In the genomic region with DNA sequence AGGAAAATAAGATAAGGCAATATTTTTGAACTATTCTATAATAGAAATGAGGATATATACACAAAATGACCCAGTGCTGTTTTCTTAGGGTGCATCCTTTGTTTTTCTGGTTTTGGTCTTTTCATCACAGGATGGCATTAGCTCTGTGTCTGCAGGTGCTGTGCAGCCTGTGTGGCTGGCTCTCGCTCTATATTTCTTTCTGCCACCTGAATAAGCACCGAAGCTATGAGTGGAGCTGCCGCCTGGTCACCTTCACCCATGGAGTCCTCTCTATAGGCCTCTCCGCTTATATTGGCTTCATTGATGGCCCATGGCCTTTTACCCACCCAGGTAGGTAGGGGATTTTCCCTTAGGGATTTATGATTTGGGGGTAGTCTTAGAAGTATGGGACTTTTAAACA, we compare ENCODE assay signal across 19 cellular contexts. TPM values are rescaled to one million over a fixed set of nuclear protein-coding genes. Genes with fewer than 3 reads are reported as not detected.
DNase-seq lines count a peak whose midpoint lies in the region; ATAC-seq and TF ChIP-seq lines count a peak whose summit lies in the region.
"Had no signal": no experiment of that assay in that cellular context is flagged by ENCODE, and none has a peak within 500 bp of the region (broad histone marks: within the 10 kb centered on the region; RNA-seq: fewer than 3 reads in every experiment).

No MANE protein-coding gene starts in this region.

- H3K27ac Mint-ChIP-seq in endodermal cell = no peak overlapping the region
- H3K27ac Mint-ChIP-seq: IgD-negative memory B cell; stimulated activated naive CD8-positive, alpha-beta T cell treated with anti-CD3 and anti-CD28 coated beads, Interleukin-15, amount 100 ng/mL, for 72 hours had no signal

- 94 to 100% methylated on average over 1 to 4 of the region's 4 CpGs for WGBS in endodermal cell (ENCODE audit: insufficient coverage in 1 of 2, insufficient read length in 1 of 2), 2 experiments

- H3K27me3 Mint-ChIP-seq in endodermal cell (ENCODE audit: insufficient read depth) = peaks cover 5% of the 10 kb centered on the region

- H3K4me1 Mint-ChIP-seq in endodermal cell = peaks cover 9% of the 10 kb centered on the region

- H3K4me2 ChIP-seq in OCI-LY3 (ENCODE audit: low read length) = peak overlapping the region; percentile 29; the same call in 1 of the 2 replicates

- no peaks in the 10 kb centered on the region for H3K79me2 ChIP-seq in OCI-LY3 (ENCODE audit: low read length)

- no peak for ATAC-seq in HG03135 (IDR thresholded peaks at IDR 0.05; ENCODE audit: unreplicated experiment)
- ATAC-seq: activated CD4-positive, CD25-positive, alpha-beta regulatory T cell treated with anti-CD3 and anti-CD28 coated beads, Interleukin-2, amount 50 U/mL, for 24 hours; sciatic nerve; stimulated activated naive CD8-positive, alpha-beta T cell treated with anti-CD3 and anti-CD28 coated beads, Interleukin-15, amount 100 ng/mL, for 72 hours had no signal

- H3K27ac ChIP-seq in OCI-LY3 (ENCODE audit: low read length) = no peak overlapping the region
- H3K27ac ChIP-seq in endodermal cell (ENCODE audit: low read depth, low read length) = no peak overlapping the region

- H3K4me3 Mint-ChIP-seq in endodermal cell = no peak overlapping the region
- H3K4me3 Mint-ChIP-seq: stimulated activated naive CD8-positive, alpha-beta T cell treated with anti-CD3 and anti-CD28 coated beads, Interleukin-15, amount 100 ng/mL, for 72 hours had no signal

- H3K9me3 ChIP-seq in OCI-LY3 (ENCODE audit: insufficient read depth, low read length) (no peaks in the 10 kb centered on the region), endodermal cell (ENCODE audit: control insufficient read depth, low read length) (no peaks in the 10 kb centered on the region)
- H3K9me3 ChIP-seq: BE2C, uterus had no signal

- peaks cover 25% of the 10 kb centered on the region for H3K27me3 ChIP-seq in OCI-LY3 (ENCODE audit: low read depth, low read length)
- no peaks in the 10 kb centered on the region for H3K27me3 ChIP-seq in endodermal cell (ENCODE audit: control insufficient read depth, insufficient read depth, low read length, poor library complexity, severe bottlenecking)
- H3K27me3 ChIP-seq: BE2C, uterus had no signal

- H3K4me1 ChIP-seq in OCI-LY3 (ENCODE audit: low read length) = peaks cover 10% of the 10 kb centered on the region
- peaks cover 9% of the 10 kb centered on the region for H3K4me1 ChIP-seq in endodermal cell (ENCODE audit: control insufficient read depth, insufficient read depth, low read length)

- no peaks in the 10 kb centered on the region for H3K9me3 Mint-ChIP-seq in endodermal cell
- H3K9me3 Mint-ChIP-seq: IgD-negative memory B cell; stimulated activated naive CD8-positive, alpha-beta T cell treated with anti-CD3 and anti-CD28 coated beads, Interleukin-15, amount 100 ng/mL, for 72 hours had no signal

- H3K36me3 ChIP-seq in OCI-LY3 (replicated peaks; ENCODE audit: low read depth, low read length) (no peaks in the 10 kb centered on the region), endodermal cell (ENCODE audit: control insufficient read depth, insufficient read depth, low read length) (peaks cover 29% of the 10 kb centered on the region)
- H3K36me3 ChIP-seq: uterus had no signal

- no peak overlapping the region for H2AFZ ChIP-seq in OCI-LY3 (ENCODE audit: low read depth, low read length)

- DNase-seq in G401 (ENCODE audit: low spot score) = peak; percentile 57
- peak; percentile 7 for DNase-seq in endodermal cell
- DNase-seq in retinal pigment epithelial cell (ENCODE audit: low read depth) = no peak
- no peak for DNase-seq in NCI-H526 treated with DMSO at 0.1 percent for 48 hours (lab: John Stamatoyannopoulos, UW)
- no peak for DNase-seq in activated T-cell treated with anti-CD3 and anti-CD28 coated beads, Interleukin-2, amount 50 U/mL, for 48 hours
- DNase-seq: BE2C; cerebellar nuclear complex; hippocampal formation; NCI-H187 treated with DMSO at 0.1 percent for 48 hours; NCI-H446; SHP77; stimulated activated CD4-positive, alpha-beta T cell treated with anti-CD3 and anti-CD28 coated beads, Interleukin-1b, Interleukin-23, amount 100 ng/mL, for 48 hours; stimulated activated naive CD8-positive, alpha-beta T cell treated with anti-CD3 and anti-CD28 coated beads, Interleukin-15, amount 100 ng/mL, for 72 hours; uterus had no signal

- H3K9ac ChIP-seq in OCI-LY3 (ENCODE audit: low read length) (no peak overlapping the region), endodermal cell (ENCODE audit: extremely low read depth, low read length, poor library complexity, severe bottlenecking) (no peak overlapping the region)

- no peak overlapping the region for H3K4me3 ChIP-seq in OCI-LY3 (ENCODE audit: low read length)
- peak overlapping the region; percentile 96 for H3K4me3 ChIP-seq in endodermal cell (ENCODE audit: low read length)
- H3K4me3 ChIP-seq in retinal pigment epithelial cell (ENCODE audit: low read length) = peak overlapping the region; percentile 16
- H3K4me3 ChIP-seq: uterus had no signal

- no peaks in the 10 kb centered on the region for H4K20me1 ChIP-seq in OCI-LY3 (ENCODE audit: insufficient read depth, low read length)

- TF ChIP-seq CTCF in OCI-LY3 (IDR thresholded peaks at IDR 0.05; ENCODE audit: low read depth, low read length) = no peak
- no peak for TF ChIP-seq CTCF in endodermal cell (conservative IDR thresholded peaks at IDR 0.05)
- no peak for TF ChIP-seq CTCF in retinal pigment epithelial cell (conservative IDR thresholded peaks at IDR 0.05; ENCODE audit: low read depth, low read length)

- in situ Hi-C loops in G401 (cut with HindIII; ENCODE audit: low sequenced_read_pairs) = no loop called here

- peaks cover 21% of the 10 kb centered on the region for H3K36me3 Mint-ChIP-seq in endodermal cell (ENCODE audit: low read depth)
- H3K36me3 Mint-ChIP-seq: IgD-negative memory B cell had no signal

RNA-seq across cellular contexts. Expression of a gene that starts 2.2 kb away (rescaled TPM):
- 12.5 and 14.8 TPM in 2 replicates for total RNA-seq in G401 (2014; rRNA removed; shearing (Covaris generic))
- total RNA-seq in endodermal cell = 10 to 100 TPM; 13.8 to 20.1 TPM
- polyA plus RNA-seq in endodermal cell (2013, experiment 1 of 2) = 16.0 TPM
- 15.0 TPM for polyA plus RNA-seq in endodermal cell (2013, experiment 2 of 2)
- polyA plus RNA-seq: IgD-negative memory B cell had no signal

RNA-seq across cellular contexts. Expression of a gene that starts 8.9 kb away (rescaled TPM):
- total RNA-seq in G401 (2014; rRNA removed; shearing (Covaris generic)) = 27.5 TPM in 2 replicates
- 10 to 100 TPM; 35.3 to 38.7 TPM for total RNA-seq in endodermal cell
- polyA plus RNA-seq in endodermal cell (2013, experiment 1 of 2) = 29.4 TPM
- 30.8 TPM for polyA plus RNA-seq in endodermal cell (2013, experiment 2 of 2)

Comparison
In these comparisons a context has a peak if more than half of its experiments do, and no peak if none do; other contexts are left out.
1. DNase-seq: peak in G401 (single experiment) and endodermal cell (single experiment); none in retinal pigment epithelial cell (single experiment), NCI-H526 treated with DMSO at 0.1 percent for 48 hours (single experiment) and activated T-cell treated with anti-CD3 and anti-CD28 coated beads, Interleukin-2, amount 50 U/mL, for 48 hours (0 of 2).